Comparison of ENCODE assay signal across 17 cellular contexts in the genomic region with DNA sequence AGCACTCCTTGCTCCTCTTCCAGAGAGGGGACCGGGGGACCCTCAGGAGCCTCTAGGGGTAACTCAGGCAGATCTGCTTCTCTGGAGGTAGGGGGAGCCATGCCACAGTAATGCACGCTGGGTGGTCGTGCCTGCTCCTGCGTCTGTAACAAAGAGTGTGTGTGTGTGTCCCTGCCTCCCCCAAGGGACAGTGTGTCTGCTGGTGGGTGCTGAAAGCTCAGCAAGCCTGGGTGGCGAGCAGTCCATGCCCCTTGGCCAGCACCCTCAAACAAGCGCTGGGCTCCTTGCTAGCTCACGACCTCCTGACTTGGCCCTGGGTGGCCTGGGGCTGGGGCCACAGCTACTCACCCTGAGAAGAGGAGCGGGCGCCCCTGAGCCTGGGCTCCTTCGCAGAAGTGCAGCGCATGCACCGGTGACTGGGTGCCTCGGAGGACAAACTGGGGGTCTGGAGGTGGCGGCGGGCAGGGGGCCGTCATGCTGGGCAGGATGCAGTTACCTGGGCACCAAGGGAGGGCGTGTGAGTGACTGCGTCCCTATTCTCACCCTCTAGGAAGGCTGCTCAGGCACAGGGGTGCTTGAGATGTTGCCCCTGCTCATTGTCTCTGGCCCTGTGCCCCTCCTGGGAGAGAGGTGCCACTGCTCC. TPM values are rescaled to one million over a fixed set of nuclear protein-coding genes. Genes with fewer than 3 reads are reported as not detected.
DNase-seq lines count a peak whose midpoint lies in the region; ATAC-seq and TF ChIP-seq lines count a peak whose summit lies in the region.
"Had no signal": no experiment of that assay in that cellular context is flagged by ENCODE, and none has a peak within 500 bp of the region (broad histone marks: within the 10 kb centered on the region; RNA-seq: fewer than 3 reads in every experiment).

No MANE protein-coding gene starts in this region.

- H3K27me3 ChIP-seq in OCI-LY1 (ENCODE audit: insufficient read depth, low read length), result no peaks in the 10 kb centered on the region
- H3K27me3 ChIP-seq in dorsolateral prefrontal cortex, result no peaks in the 10 kb centered on the region
- H3K27me3 ChIP-seq in osteoblast (ENCODE audit: insufficient read depth, low read length), result no peaks in the 10 kb centered on the region
- H3K27me3 ChIP-seq: gastroesophageal sphincter, Peyer's patch had no signal

- H3K36me3 ChIP-seq in OCI-LY1 (ENCODE audit: insufficient read depth, low read length) (no peaks in the 10 kb centered on the region), osteoblast (ENCODE audit: insufficient read depth, low read length) (no peaks in the 10 kb centered on the region)
- H3K36me3 ChIP-seq: Peyer's patch, thoracic aorta had no signal

- H2AFZ ChIP-seq in OCI-LY1 (ENCODE audit: low read length), result no peak overlapping the region
- H2AFZ ChIP-seq in osteoblast (ENCODE audit: low read length), result no peak overlapping the region

- no peak overlapping the region for H3K4me3 ChIP-seq in OCI-LY1 (ENCODE audit: low read depth, low read length, poor library complexity, severe bottlenecking)
- H3K4me3 ChIP-seq in dorsolateral prefrontal cortex, result no peak overlapping the region
- H3K4me3 ChIP-seq in osteoblast (ENCODE audit: insufficient read depth, low read length), result no peak overlapping the region
- H3K4me3 ChIP-seq: gastroesophageal sphincter, Peyer's patch, thoracic aorta had no signal

- no peaks in the 10 kb centered on the region for H3K9me2 ChIP-seq in OCI-LY1 (ENCODE audit: low read depth, low read length)

- DNase-seq in D341Med (ENCODE audit: low spot score), result peak; percentile 60
- DNase-seq in dorsolateral prefrontal cortex, result peak in 7 of 10 donors; percentile 1 to 19 (median 15)
- peak; percentile 67 for DNase-seq in osteoblast (ENCODE audit: insufficient read length, low spot score, missing footprints)
- DNase-seq in omental fat pad (ENCODE audit: low spot score), result no peak
- DNase-seq in NCI-H1417 treated with DMSO at 0.1 percent for 48 hours (lab: John Stamatoyannopoulos, UW), result no peak
- no peak for DNase-seq in NCI-H345 (lab: John Stamatoyannopoulos, UW)
- DNase-seq: caudate nucleus; DMS153; NCI-H187; NCI-H524 treated with DMSO at 0.1 percent for 48 hours; stimulated activated CD4-positive, alpha-beta T cell treated with anti-CD3 and anti-CD28 coated beads, Interleukin-2, amount 100 ng/mL, for 24 hours had no signal

- no peaks in the 10 kb centered on the region for H3F3A ChIP-seq in OCI-LY1 (ENCODE audit: insufficient read depth, low read length)

- no peak for ATAC-seq in omental fat pad (ENCODE audit: low FRiP score)
- ATAC-seq in GM21528 (IDR thresholded peaks at IDR 0.05; ENCODE audit: low FRiP score, unreplicated experiment), result no peak
- ATAC-seq: gastroesophageal sphincter, right cardiac atrium had no signal

- H3K79me2 ChIP-seq in OCI-LY1 (ENCODE audit: insufficient read depth, low read length) (no peaks in the 10 kb centered on the region), osteoblast (ENCODE audit: insufficient read depth, low read length) (no peaks in the 10 kb centered on the region)

- H3K4me2 ChIP-seq in OCI-LY1 (ENCODE audit: low read length) (no peak overlapping the region), osteoblast (ENCODE audit: insufficient read depth, low read length) (no peak overlapping the region)

- H4K20me1 ChIP-seq in OCI-LY1 (ENCODE audit: insufficient read depth, low read length), result no peaks in the 10 kb centered on the region
- no peaks in the 10 kb centered on the region for H4K20me1 ChIP-seq in osteoblast (ENCODE audit: insufficient read depth, low read length)

- intact Hi-C loops in dorsolateral prefrontal cortex (cut with DNase I), result no loop called here

- H3K9me3 ChIP-seq in OCI-LY1 (ENCODE audit: low read length) (peaks cover 2% of the 10 kb centered on the region; the same call in 1 of the 2 replicates), osteoblast (ENCODE audit: low read depth, low read length) (no peaks in the 10 kb centered on the region)
- H3K9me3 ChIP-seq: gastroesophageal sphincter, Peyer's patch, thoracic aorta had no signal

- peak; percentile 18; the same call in 1 of the 2 replicates for TF ChIP-seq CTCF in OCI-LY1 (IDR thresholded peaks at IDR 0.05; ENCODE audit: low read length)
- no peak for TF ChIP-seq CTCF in dorsolateral prefrontal cortex (IDR thresholded peaks at IDR 0.05 in 54 of 56, conservative IDR thresholded peaks at IDR 0.05 in 2 of 56; ENCODE audit: low read depth in 1 of 56, partially characterized antibody in 56 of 56)
- no peak for TF ChIP-seq CTCF in osteoblast (IDR thresholded peaks at IDR 0.05; ENCODE audit: extremely low read depth, low read depth, low read length)
- no peak for TF ChIP-seq CTCF in omental fat pad (IDR thresholded peaks at IDR 0.05)

- H3K27ac ChIP-seq in OCI-LY1 (ENCODE audit: low read depth, low read length, poor library complexity, severe bottlenecking), result no peak overlapping the region
- no peak overlapping the region for H3K27ac ChIP-seq in dorsolateral prefrontal cortex
- no peak overlapping the region for H3K27ac ChIP-seq in osteoblast (ENCODE audit: low read depth, low read length)
- H3K27ac ChIP-seq: gastroesophageal sphincter, Peyer's patch, thoracic aorta had no signal

- H3K4me1 ChIP-seq in OCI-LY1 (ENCODE audit: insufficient read depth, low read length, severe bottlenecking) (peaks cover 33% of the 10 kb centered on the region), osteoblast (ENCODE audit: insufficient read depth, low read length) (no peaks in the 10 kb centered on the region)
- H3K4me1 ChIP-seq: gastroesophageal sphincter had no signal

- H3K9ac ChIP-seq in OCI-LY1 (ENCODE audit: low read length), result no peak overlapping the region

RNA-seq across cellular contexts. Expression of a gene that starts 33.7 kb away (rescaled TPM):
- total RNA-seq in dorsolateral prefrontal cortex (10 to 100 TPM in 25 of 120 experiments, 1 to 10 TPM in 95; 4.8 to 17.5 (median 8.3) TPM), osteoblast (4.0 and 5.6 TPM in 2 replicates), omental fat pad (1 to 10 TPM; 4.3 to 7.6 (median 6.1) TPM)

RNA-seq across cellular contexts. Expression of a gene that starts 33.7 kb away (rescaled TPM):
- total RNA-seq in dorsolateral prefrontal cortex (10 to 100 TPM; 15.9 to 53.5 (median 30.1) TPM), osteoblast (10.3 and 11.9 TPM in 2 replicates), omental fat pad (10 to 100 TPM in 3 of 4 donors, 1 to 10 TPM in 1; 7.6 to 12.6 (median 10.4) TPM)

Comparison
In these comparisons a context has a peak if more than half of its experiments do, and no peak if none do; other contexts are left out.
1. DNase-seq: peak in D341Med (single experiment), dorsolateral prefrontal cortex (7 of 10) and osteoblast (single experiment); none in omental fat pad (single experiment), NCI-H1417 treated with DMSO at 0.1 percent for 48 hours (single experiment) and NCI-H345 (single experiment).